ENCODE assay signal across 15 cellular contexts in genomic region chr5:41408676-41409443, GRCh38.
DNase-seq lines count a peak whose midpoint lies in the region; ATAC-seq and TF ChIP-seq lines count a peak whose summit lies in the region.
"Had no signal": no experiment of that assay in that cellular context is flagged by ENCODE, and none has a peak within 500 bp of the region (broad histone marks: within the 10 kb centered on the region; RNA-seq: fewer than 3 reads in every experiment).

No MANE protein-coding gene starts in this region.

- H3K4me1 ChIP-seq in heart right ventricle (peaks cover 0 to 50% (median 28%) of the 10 kb centered on the region in 9 donors), adipocyte (ENCODE audit: control insufficient read depth, insufficient read depth, low read length) (peaks cover 42% of the 10 kb centered on the region), left ventricle myocardium inferior (peaks cover 76% of the 10 kb centered on the region)
- H3K4me1 ChIP-seq: SJCRH30 had no signal

- ATAC-seq in heart right ventricle (peak in 1 of 8 donors; percentile 39), Right ventricle myocardium inferior (no peak), HG03457 (IDR thresholded peaks at IDR 0.05; ENCODE audit: unreplicated experiment) (no peak)
- ATAC-seq: mucosa of descending colon had no signal

- H3K9ac ChIP-seq in adipocyte (ENCODE audit: low read length): peak overlapping the region; percentile 13

- H3K27ac ChIP-seq in heart right ventricle (peak overlapping the region in 8 of 10 donors; percentile 15 to 62 (median 45)), left ventricle myocardium inferior (replicated peaks) (peak overlapping the region; percentile 69), temporal lobe (ENCODE audit: low read depth, low read length) (peak overlapping the region; percentile 5)
- H3K27ac ChIP-seq: SJCRH30, transverse colon had no signal

- H3K4me3 ChIP-seq in heart right ventricle (no peak overlapping the region), adipocyte (ENCODE audit: low read length) (no peak overlapping the region), left ventricle myocardium inferior (no peak overlapping the region)
- H3K4me3 ChIP-seq: mucosa of descending colon, ovary, SJCRH30, transverse colon had no signal

- H3K27me3 ChIP-seq in heart right ventricle (no peaks in the 10 kb centered on the region), adipocyte (replicated peaks; ENCODE audit: control insufficient read depth, insufficient read depth, low read length) (no peaks in the 10 kb centered on the region), left ventricle myocardium inferior (ENCODE audit: low read depth) (no peaks in the 10 kb centered on the region)
- H3K27me3 ChIP-seq: ovary, SJCRH30, transverse colon had no signal

- H3K9me3 ChIP-seq in heart right ventricle: no peaks in the 10 kb centered on the region
- H3K9me3 ChIP-seq in adipocyte (ENCODE audit: control insufficient read depth, low read length): no peaks in the 10 kb centered on the region
- H3K9me3 ChIP-seq in left ventricle myocardium inferior (replicated peaks): no peaks in the 10 kb centered on the region
- H3K9me3 ChIP-seq: mucosa of descending colon, ovary, SJCRH30, transverse colon had no signal

- intact Hi-C loops in heart right ventricle (cut with DNase I): loop anchor here in 1 of 10 donors (5.0 kb wide), 1 partner anchor 48 kb away; no protein-coding TSS in a partner anchor
- intact Hi-C loops in Right ventricle myocardium inferior (cut with DNase I): no loop called here
- intact Hi-C loops in left ventricle myocardium inferior (cut with micrococcal nuclease): no loop called here

- H3K36me3 ChIP-seq in heart right ventricle: no peaks in the 10 kb centered on the region
- no peaks in the 10 kb centered on the region for H3K36me3 ChIP-seq in adipocyte (ENCODE audit: control insufficient read depth, insufficient read depth, low read length, severe bottlenecking)
- H3K36me3 ChIP-seq in left ventricle myocardium inferior: no peaks in the 10 kb centered on the region
- H3K36me3 ChIP-seq: ovary, SJCRH30, transverse colon had no signal

- peak in 1 of 2 donors; percentile 21 for DNase-seq in heart right ventricle
- no peak for DNase-seq in Right ventricle myocardium inferior (ENCODE audit: missing footprints)
- peak; percentile 14 for DNase-seq in adipocyte (ENCODE audit: low read depth)
- DNase-seq in left ventricle myocardium inferior: no peak
- DNase-seq in T1000 (lab: John Stamatoyannopoulos, UW): no peak
- no peak for DNase-seq in NOMO-1 (lab: John Stamatoyannopoulos, UW; ENCODE audit: unreplicated experiment in 2 of 2)
- DNase-seq: central memory CD4-positive, alpha-beta T cell; NCI-H187; NCI-H526 treated with DMSO at 0.1 percent for 48 hours; SJCRH30; transverse colon had no signal

- 69 to 74% methylated on average over 6 of the region's 6 CpGs for WGBS in heart right ventricle, 2 donors

- TF ChIP-seq CTCF in heart right ventricle (IDR thresholded peaks at IDR 0.05): no peak
- TF ChIP-seq CTCF in left ventricle myocardium inferior (IDR thresholded peaks at IDR 0.05; ENCODE audit: borderline replicate concordance): no peak

Comparison
In these comparisons a context has a peak if more than half of its experiments do, and no peak if none do; other contexts are left out.
1. H3K27ac ChIP-seq: peak in every context shown above with its lines; median percentile 69 in left ventricle myocardium inferior; 45 in heart right ventricle; 5 in temporal lobe.